ENCODE assay signal across 1 cellular context in genomic region chr12:70028918-70029317, GRCh38.
TF ChIP-seq lines count a peak whose summit lies in the region.

No MANE protein-coding gene starts in this region.

TF ChIP-seq in HCT116, 20 proteins besides CTCF, POLR2A, EP300 and RAD21 (continued from another document):
- peak; percentile 19; the same call in 1 of the 2 replicates for TF ChIP-seq REST (IDR thresholded peaks at IDR 0.05; ENCODE audit: low read depth)
